1 cellular context compared by ENCODE assay signal in the genomic region with DNA sequence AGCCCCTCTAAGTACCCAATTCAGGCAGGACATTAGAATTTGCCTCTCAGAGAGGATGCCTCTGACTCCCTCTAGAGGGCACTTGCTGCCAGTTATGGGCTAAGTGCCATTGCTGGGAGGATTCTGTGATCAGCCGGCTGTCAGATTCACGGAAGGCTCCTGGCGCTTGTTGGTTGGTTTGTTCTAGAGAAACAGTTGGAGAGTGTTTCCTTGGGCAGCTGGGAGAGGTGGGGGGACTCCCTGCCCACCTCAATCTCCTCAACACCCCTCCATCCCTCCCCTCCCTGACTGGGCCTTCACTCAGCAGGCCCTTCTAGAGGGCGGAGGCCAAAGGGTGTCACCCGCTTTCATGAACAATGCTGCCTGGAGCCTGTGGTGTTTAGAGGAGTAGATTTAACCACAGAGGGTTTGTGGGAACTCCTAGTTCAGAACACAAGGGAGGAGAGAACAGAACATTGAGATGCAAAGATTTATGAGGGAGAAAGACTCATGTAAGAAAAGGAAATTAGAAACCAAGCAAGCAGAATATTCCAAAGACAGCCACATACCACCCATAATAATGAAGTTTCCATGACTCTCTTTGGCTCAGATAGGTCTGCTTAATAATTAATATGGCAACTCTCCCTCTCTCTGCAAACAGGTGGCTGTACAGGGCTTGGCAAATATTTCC.
TF ChIP-seq lines count a peak whose summit lies in the region.

No MANE protein-coding gene starts in this region.

TF ChIP-seq in GM23338, 12 proteins besides CTCF, POLR2A, EP300 and RAD21 (continued from another document):
- TF ChIP-seq, protein P1, sequence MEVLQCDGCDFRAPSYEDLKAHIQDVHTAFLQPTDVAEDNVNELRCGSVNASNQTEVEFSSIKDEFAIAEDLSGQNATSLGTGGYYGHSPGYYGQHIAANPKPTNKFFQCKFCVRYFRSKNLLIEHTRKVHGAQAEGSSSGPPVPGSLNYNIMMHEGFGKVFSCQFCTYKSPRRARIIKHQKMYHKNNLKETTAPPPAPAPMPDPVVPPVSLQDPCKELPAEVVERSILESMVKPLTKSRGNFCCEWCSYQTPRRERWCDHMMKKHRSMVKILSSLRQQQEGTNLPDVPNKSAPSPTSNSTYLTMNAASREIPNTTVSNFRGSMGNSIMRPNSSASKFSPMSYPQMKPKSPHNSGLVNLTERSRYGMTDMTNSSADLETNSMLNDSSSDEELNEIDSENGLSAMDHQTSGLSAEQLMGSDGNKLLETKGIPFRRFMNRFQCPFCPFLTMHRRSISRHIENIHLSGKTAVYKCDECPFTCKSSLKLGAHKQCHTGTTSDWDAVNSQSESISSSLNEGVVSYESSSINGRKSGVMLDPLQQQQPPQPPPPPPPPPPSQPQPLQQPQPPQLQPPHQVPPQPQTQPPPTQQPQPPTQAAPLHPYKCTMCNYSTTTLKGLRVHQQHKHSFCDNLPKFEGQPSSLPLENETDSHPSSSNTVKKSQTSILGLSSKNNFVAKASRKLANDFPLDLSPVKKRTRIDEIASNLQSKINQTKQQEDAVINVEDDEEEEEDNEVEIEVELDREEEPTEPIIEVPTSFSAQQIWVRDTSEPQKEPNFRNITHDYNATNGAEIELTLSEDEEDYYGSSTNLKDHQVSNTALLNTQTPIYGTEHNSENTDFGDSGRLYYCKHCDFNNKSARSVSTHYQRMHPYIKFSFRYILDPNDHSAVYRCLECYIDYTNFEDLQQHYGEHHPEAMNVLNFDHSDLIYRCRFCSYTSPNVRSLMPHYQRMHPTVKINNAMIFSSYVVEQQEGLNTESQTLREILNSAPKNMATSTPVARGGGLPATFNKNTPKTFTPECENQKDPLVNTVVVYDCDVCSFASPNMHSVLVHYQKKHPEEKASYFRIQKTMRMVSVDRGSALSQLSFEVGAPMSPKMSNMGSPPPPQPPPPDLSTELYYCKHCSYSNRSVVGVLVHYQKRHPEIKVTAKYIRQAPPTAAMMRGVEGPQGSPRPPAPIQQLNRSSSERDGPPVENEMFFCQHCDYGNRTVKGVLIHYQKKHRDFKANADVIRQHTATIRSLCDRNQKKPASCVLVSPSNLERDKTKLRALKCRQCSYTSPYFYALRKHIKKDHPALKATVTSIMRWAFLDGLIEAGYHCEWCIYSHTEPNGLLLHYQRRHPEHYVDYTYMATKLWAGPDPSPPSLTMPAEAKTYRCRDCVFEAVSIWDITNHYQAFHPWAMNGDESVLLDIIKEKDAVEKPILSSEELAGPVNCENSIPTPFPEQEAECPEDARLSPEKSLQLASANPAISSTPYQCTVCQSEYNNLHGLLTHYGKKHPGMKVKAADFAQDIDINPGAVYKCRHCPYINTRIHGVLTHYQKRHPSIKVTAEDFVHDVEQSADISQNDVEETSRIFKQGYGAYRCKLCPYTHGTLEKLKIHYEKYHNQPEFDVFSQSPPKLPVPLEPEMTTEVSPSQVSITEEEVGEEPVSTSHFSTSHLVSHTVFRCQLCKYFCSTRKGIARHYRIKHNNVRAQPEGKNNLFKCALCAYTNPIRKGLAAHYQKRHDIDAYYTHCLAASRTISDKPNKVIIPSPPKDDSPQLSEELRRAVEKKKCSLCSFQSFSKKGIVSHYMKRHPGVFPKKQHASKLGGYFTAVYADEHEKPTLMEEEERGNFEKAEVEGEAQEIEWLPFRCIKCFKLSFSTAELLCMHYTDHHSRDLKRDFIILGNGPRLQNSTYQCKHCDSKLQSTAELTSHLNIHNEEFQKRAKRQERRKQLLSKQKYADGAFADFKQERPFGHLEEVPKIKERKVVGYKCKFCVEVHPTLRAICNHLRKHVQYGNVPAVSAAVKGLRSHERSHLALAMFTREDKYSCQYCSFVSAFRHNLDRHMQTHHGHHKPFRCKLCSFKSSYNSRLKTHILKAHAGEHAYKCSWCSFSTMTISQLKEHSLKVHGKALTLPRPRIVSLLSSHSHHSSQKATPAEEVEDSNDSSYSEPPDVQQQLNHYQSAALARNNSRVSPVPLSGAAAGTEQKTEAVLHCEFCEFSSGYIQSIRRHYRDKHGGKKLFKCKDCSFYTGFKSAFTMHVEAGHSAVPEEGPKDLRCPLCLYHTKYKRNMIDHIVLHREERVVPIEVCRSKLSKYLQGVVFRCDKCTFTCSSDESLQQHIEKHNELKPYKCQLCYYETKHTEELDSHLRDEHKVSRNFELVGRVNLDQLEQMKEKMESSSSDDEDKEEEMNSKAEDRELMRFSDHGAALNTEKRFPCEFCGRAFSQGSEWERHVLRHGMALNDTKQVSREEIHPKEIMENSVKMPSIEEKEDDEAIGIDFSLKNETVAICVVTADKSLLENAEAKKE (CRISPR knock-in tag; IDR thresholded peaks at IDR 0.05): no peak
- no peak for TF ChIP-seq NANOG (IDR thresholded peaks at IDR 0.05; ENCODE audit: borderline replicate concordance)
